In genomic region chr18:9283789-9284188, GRCh38 we compare ENCODE assay signal across 20 cellular contexts.
"Had no signal": no experiment of that assay in that cellular context is flagged by ENCODE, and none has a peak within 500 bp of the region (broad histone marks: within the 10 kb centered on the region; RNA-seq: fewer than 3 reads in every experiment).

No MANE protein-coding gene starts in this region.

- H3K4me3 ChIP-seq: MG63 had no signal

- H3K9me3 ChIP-seq: MG63, SK-N-SH had no signal

- H3K27ac ChIP-seq: RWPE1 had no signal

- H3K9ac ChIP-seq: SK-N-SH had no signal

- H3K27me3 ChIP-seq: MG63 had no signal

- ATAC-seq: Panc1 had no signal

- DNase-seq: Karpas-422, KG1, MG63, NCI-H1092, NCI-H1105 treated with DMSO at 0.1 percent for 48 hours, NCI-H1417 treated with DMSO at 0.1 percent for 48 hours, NCI-H146, NCI-H1694 treated with DMSO at 0.1 percent for 48 hours, NCI-H1930, NCI-H2081, NCI-H2107, NCI-H2227 treated with DMSO at 0.1 percent for 48 hours, NCI-H524 treated with DMSO at 0.1 percent for 48 hours, NCI-H69, NCI-H774, SHP77, SK-N-SH, SW 1271 had no signal

- H3K4me2 ChIP-seq: SK-N-SH had no signal
